In genomic region chr3:12624964-12625363, GRCh38 we compare ENCODE assay signal across 8 cellular contexts. TPM values are rescaled to one million over a fixed set of nuclear protein-coding genes. Genes with fewer than 3 reads are reported as not detected.
DNase-seq lines count a peak whose midpoint lies in the region; ATAC-seq and TF ChIP-seq lines count a peak whose summit lies in the region.
"Not testable (repeated sequence)": the region's sequence is repeated elsewhere in the genome, so short reads cannot be mapped to it uniquely, and the experiment has no call there.

No MANE protein-coding gene starts in this region.

- H3K4me1 ChIP-seq in BLaER1 (peaks cover 51% of the 10 kb centered on the region), upper lobe of left lung (peaks cover 31 to 44% (median 38%) of the 10 kb centered on the region in 4 donors)
- H3K4me1 ChIP-seq in GM23338 (ENCODE audit: insufficient read depth); endodermal cell (ENCODE audit: control insufficient read depth, insufficient read depth, low read length); trophoblast cell (ENCODE audit: control insufficient read depth in 1 of 2, insufficient read depth in 2 of 2, low read length in 2 of 2): not testable (repeated sequence)

- H4K12ac ChIP-seq in trophoblast cell (ENCODE audit: low read depth, low read length): not testable (repeated sequence)

- not testable (repeated sequence) for H3K27me3 ChIP-seq in BLaER1; GM23338 (ENCODE audit: insufficient read depth); endodermal cell (ENCODE audit: control insufficient read depth, insufficient read depth, low read length, poor library complexity, severe bottlenecking); trophoblast cell (ENCODE audit: insufficient read depth, low read length); upper lobe of left lung

- ATAC-seq in GM23338; T-helper 17 cell; naive B cell (ENCODE audit: low read depth in 2 of 2); upper lobe of left lung (ENCODE audit: low FRiP score in 2 of 2): not testable (repeated sequence)

- H3K27me3 Mint-ChIP-seq in GM23338 (ENCODE audit: insufficient read depth, low read depth, poor library complexity); T-helper 17 cell; activated naive CD8-positive, alpha-beta T cell treated with anti-CD3 and anti-CD28 coated beads for 36 hours; endodermal cell (ENCODE audit: insufficient read depth); naive B cell: not testable (repeated sequence)

- H3K4me3 Mint-ChIP-seq in GM23338; activated naive CD8-positive, alpha-beta T cell treated with anti-CD3 and anti-CD28 coated beads for 36 hours; endodermal cell: not testable (repeated sequence)
- peak overlapping the region; percentile 75 for H3K4me3 Mint-ChIP-seq in T-helper 17 cell
- peak overlapping the region in 7 of 8 donors; percentile 20 to 85 (median 68) for H3K4me3 Mint-ChIP-seq in naive B cell

- not testable (repeated sequence) for DNase-seq in GM23338 (ENCODE audit: low spot score); T-helper 17 cell; activated naive CD8-positive, alpha-beta T cell treated with anti-CD3 and anti-CD28 coated beads for 36 hours; endodermal cell; naive B cell; trophoblast cell; upper lobe of left lung

- not testable (repeated sequence) for H3K9me3 ChIP-seq in BLaER1; T-helper 17 cell (ENCODE audit: control insufficient read depth, low read length, poor library complexity, severe bottlenecking); endodermal cell (ENCODE audit: control insufficient read depth, low read length); trophoblast cell (ENCODE audit: insufficient read depth, low read depth, low read length); upper lobe of left lung

- H2BK120ac ChIP-seq in trophoblast cell (ENCODE audit: insufficient read depth, low read length, poor library complexity): not testable (repeated sequence)

- H3K4me1 Mint-ChIP-seq in GM23338, endodermal cell: not testable (repeated sequence)
- peaks cover 37% of the 10 kb centered on the region for H3K4me1 Mint-ChIP-seq in T-helper 17 cell
- H3K4me1 Mint-ChIP-seq in activated naive CD8-positive, alpha-beta T cell treated with anti-CD3 and anti-CD28 coated beads for 36 hours: peaks cover 59% of the 10 kb centered on the region
- H3K4me1 Mint-ChIP-seq in naive B cell: peaks cover 36 to 82% (median 72%) of the 10 kb centered on the region in 3 donors

- H3K4me3 ChIP-seq in BLaER1; GM23338; endodermal cell (ENCODE audit: low read length); trophoblast cell (ENCODE audit: low read depth, low read length); upper lobe of left lung: not testable (repeated sequence)

- peaks cover 100% of the 10 kb centered on the region for H4K20me1 ChIP-seq in BLaER1
- peaks cover 77% of the 10 kb centered on the region for H4K20me1 ChIP-seq in GM23338 (replicated peaks; ENCODE audit: insufficient read depth)

- not testable (repeated sequence) for H3K23ac ChIP-seq in trophoblast cell (ENCODE audit: low read length)

- H3K18ac ChIP-seq in trophoblast cell (ENCODE audit: low read length): not testable (repeated sequence)

- H3K9me3 Mint-ChIP-seq in GM23338; activated naive CD8-positive, alpha-beta T cell treated with anti-CD3 and anti-CD28 coated beads for 36 hours; endodermal cell; naive B cell: not testable (repeated sequence)

- not testable (repeated sequence) for H3F3A ChIP-seq in GM23338 (replicated peaks; ENCODE audit: low read depth)

- H2BK12ac ChIP-seq in trophoblast cell (ENCODE audit: low read length): peak overlapping the region; percentile 40

- not testable (repeated sequence) for H3K14ac ChIP-seq in trophoblast cell (ENCODE audit: low read length)

- H4K8ac ChIP-seq in trophoblast cell (ENCODE audit: low read depth, low read length): not testable (repeated sequence)

- peaks cover 11% of the 10 kb centered on the region; the same call in 1 of the 2 replicates for H3K36me3 ChIP-seq in BLaER1
- H3K36me3 ChIP-seq in GM23338 (ENCODE audit: insufficient read depth); endodermal cell (ENCODE audit: control insufficient read depth, insufficient read depth, low read length); trophoblast cell (ENCODE audit: control insufficient read depth in 1 of 2, insufficient read depth in 2 of 2, low read length in 2 of 2); upper lobe of left lung: not testable (repeated sequence)

- H3K79me1 ChIP-seq in trophoblast cell (ENCODE audit: low read length): not testable (repeated sequence)

- not testable (repeated sequence) for TF ChIP-seq POLR2A in upper lobe of left lung (IDR thresholded peaks at IDR 0.05)

- peak overlapping the region; percentile 57 for H3K4me2 ChIP-seq in BLaER1
- H3K4me2 ChIP-seq in GM23338; trophoblast cell (ENCODE audit: low read length): not testable (repeated sequence)

- peaks cover 100% of the 10 kb centered on the region for H3K79me2 ChIP-seq in GM23338 (replicated peaks; ENCODE audit: insufficient read depth)
- not testable (repeated sequence) for H3K79me2 ChIP-seq in trophoblast cell (ENCODE audit: control insufficient read depth, insufficient read depth, low read length, poor library complexity)

- H3K27ac Mint-ChIP-seq in GM23338: not testable (repeated sequence)
- H3K27ac Mint-ChIP-seq in T-helper 17 cell (peak overlapping the region; percentile 87), endodermal cell (peak overlapping the region; percentile 16), naive B cell (peak overlapping the region in 2 of 6 donors; percentile 51 to 78)
- H3K27ac Mint-ChIP-seq in activated naive CD8-positive, alpha-beta T cell treated with anti-CD3 and anti-CD28 coated beads for 36 hours: peak overlapping the region; percentile 71

- not testable (repeated sequence) for H3K4ac ChIP-seq in trophoblast cell (ENCODE audit: low read depth, low read length)

- WGBS in endodermal cell (ENCODE audit: insufficient coverage in 1 of 2, insufficient read length in 1 of 2), 2 experiments: 93 to 94% methylated on average over 2 to 3 of the region's 3 CpGs
- no CpG with 5 or more reads among the region's 3 CpGs for WGBS in trophoblast cell (ENCODE audit: extremely low coverage, insufficient coverage, insufficient read length)
- 92 to 95% methylated on average over 3 of the region's 3 CpGs for WGBS in upper lobe of left lung, 2 donors

- TF ChIP-seq EP300 in upper lobe of left lung (IDR thresholded peaks at IDR 0.05): not testable (repeated sequence)

- not testable (repeated sequence) for H3K9me2 ChIP-seq in GM23338 (ENCODE audit: insufficient read depth)

- H2AK5ac ChIP-seq in trophoblast cell (ENCODE audit: low read length): not testable (repeated sequence)

- not testable (repeated sequence) for H4K91ac ChIP-seq in trophoblast cell (ENCODE audit: low read depth, low read length)

- not testable (repeated sequence) for H3K9ac ChIP-seq in BLaER1; endodermal cell (ENCODE audit: extremely low read depth, low read length, poor library complexity, severe bottlenecking); trophoblast cell (ENCODE audit: low read length)

- H3K27ac ChIP-seq in BLaER1; endodermal cell (ENCODE audit: low read depth, low read length); trophoblast cell (ENCODE audit: low read depth, low read length): not testable (repeated sequence)
- H3K27ac ChIP-seq in GM23338 (ENCODE audit: low read depth) (peak overlapping the region; percentile 32; the same call in 1 of the 2 replicates), upper lobe of left lung (peak overlapping the region in 3 of 4 donors; percentile 30 to 57 (median 49))

- H3K36me3 Mint-ChIP-seq in GM23338 (ENCODE audit: low read depth); T-helper 17 cell (ENCODE audit: low read depth); activated naive CD8-positive, alpha-beta T cell treated with anti-CD3 and anti-CD28 coated beads for 36 hours; endodermal cell (ENCODE audit: low read depth); naive B cell: not testable (repeated sequence)

- not testable (repeated sequence) for TF ChIP-seq CTCF in GM23338 (conservative IDR thresholded peaks at IDR 0.05; ENCODE audit: low read depth in 2 of 2); endodermal cell (conservative IDR thresholded peaks at IDR 0.05); upper lobe of left lung (IDR thresholded peaks at IDR 0.05)

- not testable (repeated sequence) for H2AFZ ChIP-seq in GM23338; trophoblast cell (ENCODE audit: insufficient read depth, low read length, poor library complexity)

- not testable (repeated sequence) for H2BK5ac ChIP-seq in trophoblast cell (ENCODE audit: low read depth, low read length, poor library complexity)

RNA-seq across cellular contexts. Expression of gene RAF1, which starts 39.0 kb away (rescaled TPM):
- total RNA-seq in GM23338 (2014; rRNA removed; shearing (Covaris generic)): 123 and 135 TPM in 2 replicates
- polyA plus RNA-seq in GM23338 (2016; fragmentation: Nextera tagmentation; extraction: Ambion mirVana) (35.6 and 39.5 TPM in 2 replicates), naive B cell (ENCODE audit: low read depth in 6 of 6) (10 to 100 TPM; 44.3 to 69.2 (median 59.5) TPM)
- total RNA-seq in T-helper 17 cell (100 to 1,000 TPM; 115 to 123 TPM), endodermal cell (100 to 1,000 TPM in 1 of 2 donors, 10 to 100 TPM in 1; 95.4 to 116 TPM), upper lobe of left lung (100 to 1,000 TPM in 4 of 6 donors, 10 to 100 TPM in 2; 78.7 to 195 (median 110) TPM)
- total RNA-seq in activated naive CD8-positive, alpha-beta T cell treated with anti-CD3 and anti-CD28 coated beads for 36 hours: 10 to 100 TPM; 79.3 to 79.8 TPM
- polyA plus RNA-seq in endodermal cell (2013, experiment 1 of 2): 124 TPM
- 111 TPM for polyA plus RNA-seq in endodermal cell (2013, experiment 2 of 2)
- polyA plus RNA-seq in trophoblast cell (2013): 56.2 and 59.5 TPM in 2 replicates
